27 cellular contexts compared by ENCODE assay signal in the genomic region with DNA sequence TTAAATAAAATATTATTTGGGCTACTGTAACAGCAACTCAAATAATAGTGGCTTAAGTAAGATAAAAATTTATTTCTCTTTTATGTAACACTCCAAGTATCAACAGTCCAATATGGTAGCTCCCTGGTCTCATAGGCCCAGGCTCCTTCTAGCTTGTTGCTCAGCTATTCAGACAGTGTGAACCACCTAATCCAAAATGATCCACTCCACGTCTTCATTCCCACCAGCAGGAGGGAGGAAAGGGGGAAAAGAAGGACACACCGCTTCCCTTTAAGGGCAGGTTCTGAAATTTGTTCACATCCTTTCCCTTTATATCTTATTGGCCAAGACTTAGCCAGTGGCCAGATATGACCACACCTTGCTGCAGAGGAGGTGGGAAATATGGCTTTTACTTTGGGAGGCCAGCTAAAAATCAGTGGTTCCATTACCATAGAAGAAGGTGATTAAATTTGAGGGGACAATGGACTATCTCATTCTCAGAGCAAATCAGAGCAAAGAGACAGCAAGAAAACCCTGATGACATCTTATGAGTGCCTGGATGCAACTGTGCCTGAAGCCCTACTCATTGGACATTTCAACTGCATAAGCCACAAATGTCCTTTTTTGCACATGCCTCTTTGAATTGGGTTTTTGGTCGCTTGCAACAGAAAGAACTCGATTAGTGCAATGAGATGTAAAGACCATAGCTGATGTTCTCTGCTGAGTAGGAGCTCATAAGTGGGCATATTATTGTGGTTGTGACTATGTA. TPM values are rescaled to one million over a fixed set of nuclear protein-coding genes. Genes with fewer than 3 reads are reported as not detected.
"Had no signal": no experiment of that assay in that cellular context is flagged by ENCODE, and none has a peak within 500 bp of the region (broad histone marks: within the 10 kb centered on the region; RNA-seq: fewer than 3 reads in every experiment).

No MANE protein-coding gene starts in this region.

- H3K27ac Mint-ChIP-seq: dendritic cell treated with granulocyte-macrophage colony-stimulating factor and Interleukin-4, amounts not matched to agents 40 ng/mL and 50 ng/mL, for 4 days; naive thymus-derived CD4-positive, alpha-beta T cell; nephron; neural progenitor cell; stimulated activated memory B cell treated with anti-CD40 and anti-IgM and Interleukin-4, amounts not matched to agents 10 μg/mL and 1 μg/mL and 100 μg/mL, for 72 hours; type B pancreatic cell had no signal

- DNase-seq: effector CD8-positive, alpha-beta T cell; foreskin keratinocyte; heart left ventricle; hippocampal formation; left cardiac atrium; left lung; mesenchymal stem cell; midbrain; naive thymus-derived CD4-positive, alpha-beta T cell; spleen; stimulated activated CD4-positive, alpha-beta T cell treated with anti-CD3 and anti-CD28 coated beads, Interleukin-4, amount 100 ng/mL, for 4 hours; stimulated activated naive CD8-positive, alpha-beta T cell treated with anti-CD3 and anti-CD28 coated beads, Interleukin-15, Interleukin-2, amounts not matched to agents 100 U/mL and 50 U/mL, for 24 hours; substantia nigra; testis; tibial artery had no signal

- H3K27ac ChIP-seq: esophagus muscularis mucosa, foreskin keratinocyte, gastroesophageal sphincter, heart left ventricle, left lung, neural progenitor cell, prostate gland, right atrium auricular region, skin epidermis, spleen, testis, tibial artery had no signal

- H3K4me1 ChIP-seq: esophagus muscularis mucosa, foreskin keratinocyte, gastroesophageal sphincter, neural progenitor cell, prostate gland, right atrium auricular region, testis, tibial artery had no signal

- H2AFZ ChIP-seq: neural progenitor cell had no signal

- H3K27me3 Mint-ChIP-seq: stimulated activated memory B cell treated with anti-CD40 and anti-IgM and Interleukin-4, amounts not matched to agents 10 μg/mL and 1 μg/mL and 100 μg/mL, for 72 hours had no signal

- H3K36me3 ChIP-seq: esophagus muscularis mucosa, gastroesophageal sphincter, heart left ventricle, left lung, neural progenitor cell, prostate gland, right atrium auricular region had no signal

- H3K36me3 Mint-ChIP-seq: neural progenitor cell; stimulated activated memory B cell treated with anti-CD40 and anti-IgM and Interleukin-4, amounts not matched to agents 10 μg/mL and 1 μg/mL and 100 μg/mL, for 72 hours had no signal

- H3K27me3 ChIP-seq: foreskin keratinocyte, heart left ventricle, left lung, neural progenitor cell, right atrium auricular region, spleen, testis, tibial artery had no signal

- H3K9me3 ChIP-seq: prostate gland, testis had no signal

- H3K4me3 ChIP-seq: esophagus muscularis mucosa, gastroesophageal sphincter, heart left ventricle, left lung, neural progenitor cell, prostate gland, right atrium auricular region, skin epidermis, spleen, testis, tibial artery had no signal

- H3K9me3 Mint-ChIP-seq: neural progenitor cell, type B pancreatic cell had no signal

- H3K4me2 ChIP-seq: neural progenitor cell had no signal

- ATAC-seq: foreskin keratinocyte; gastroesophageal sphincter; heart left ventricle; left cardiac atrium; left lung; naive thymus-derived CD4-positive, alpha-beta T cell; stimulated activated memory B cell treated with anti-CD40 and anti-IgM and Interleukin-4, amounts not matched to agents 10 μg/mL and 1 μg/mL and 100 μg/mL, for 72 hours; stimulated activated naive CD8-positive, alpha-beta T cell treated with anti-CD3 and anti-CD28 coated beads, Interleukin-15, Interleukin-2, amounts not matched to agents 100 U/mL and 50 U/mL, for 24 hours had no signal

- H3K4me3 Mint-ChIP-seq: dendritic cell treated with granulocyte-macrophage colony-stimulating factor and Interleukin-4, amounts not matched to agents 40 ng/mL and 50 ng/mL, for 4 days; naive thymus-derived CD4-positive, alpha-beta T cell; nephron; neural progenitor cell; stimulated activated memory B cell treated with anti-CD40 and anti-IgM and Interleukin-4, amounts not matched to agents 10 μg/mL and 1 μg/mL and 100 μg/mL, for 72 hours; type B pancreatic cell had no signal

- H3K4me1 Mint-ChIP-seq: nephron, neural progenitor cell had no signal

- H3K9ac ChIP-seq: neural progenitor cell had no signal

RNA-seq across cellular contexts. Expression of gene RGL3, which starts 28.0 kb away (rescaled TPM):
- total RNA-seq: foreskin keratinocyte; naive thymus-derived CD4-positive, alpha-beta T cell had no signal
- polyA plus RNA-seq: naive thymus-derived CD4-positive, alpha-beta T cell had no signal

RNA-seq across cellular contexts. Expression of gene ODAD3, which starts 43.8 kb away (rescaled TPM):
- total RNA-seq: lung microvascular endothelial cell; naive thymus-derived CD4-positive, alpha-beta T cell; osteocyte had no signal
- polyA plus RNA-seq: naive thymus-derived CD4-positive, alpha-beta T cell had no signal
